In the genomic region with DNA sequence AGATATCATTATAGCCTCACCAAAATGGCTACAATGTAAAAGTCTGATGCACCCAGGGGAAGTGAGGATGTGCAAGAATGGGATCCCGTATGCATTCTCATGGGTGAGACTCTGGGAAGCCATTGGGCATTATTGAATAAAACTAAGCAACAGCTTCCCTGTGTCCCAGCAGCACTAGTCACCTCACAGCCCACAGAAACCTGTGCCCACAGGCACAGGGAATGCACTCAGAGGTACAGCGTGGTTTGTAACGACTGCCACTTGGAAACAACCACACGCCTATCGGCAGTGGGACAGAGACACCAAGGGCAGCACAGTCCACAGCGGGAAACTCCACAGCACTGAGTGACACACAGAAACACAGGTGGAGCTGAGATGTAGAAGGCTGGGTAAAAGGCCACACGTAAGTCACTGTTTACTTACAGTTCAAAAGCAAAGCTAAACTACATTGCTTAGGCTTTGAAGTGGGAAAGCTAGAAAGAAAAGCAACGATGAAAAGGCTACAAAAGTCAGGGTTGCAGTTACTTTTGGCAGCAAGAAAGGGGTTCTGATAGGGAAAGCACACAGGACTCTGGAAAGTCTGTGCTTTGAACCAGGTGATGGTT, we compare ENCODE assay signal across 1 cellular context.
A peak's percentile ranks its signal among the peaks of the same experiment; 100 is the strongest.
TF ChIP-seq lines count a peak whose summit lies in the region.

No MANE protein-coding gene starts in this region.

TF ChIP-seq in HepG2, 621 proteins besides CTCF, POLR2A, EP300 and RAD21 (continued from another document and continues in another):
- TF ChIP-seq, protein P1, sequence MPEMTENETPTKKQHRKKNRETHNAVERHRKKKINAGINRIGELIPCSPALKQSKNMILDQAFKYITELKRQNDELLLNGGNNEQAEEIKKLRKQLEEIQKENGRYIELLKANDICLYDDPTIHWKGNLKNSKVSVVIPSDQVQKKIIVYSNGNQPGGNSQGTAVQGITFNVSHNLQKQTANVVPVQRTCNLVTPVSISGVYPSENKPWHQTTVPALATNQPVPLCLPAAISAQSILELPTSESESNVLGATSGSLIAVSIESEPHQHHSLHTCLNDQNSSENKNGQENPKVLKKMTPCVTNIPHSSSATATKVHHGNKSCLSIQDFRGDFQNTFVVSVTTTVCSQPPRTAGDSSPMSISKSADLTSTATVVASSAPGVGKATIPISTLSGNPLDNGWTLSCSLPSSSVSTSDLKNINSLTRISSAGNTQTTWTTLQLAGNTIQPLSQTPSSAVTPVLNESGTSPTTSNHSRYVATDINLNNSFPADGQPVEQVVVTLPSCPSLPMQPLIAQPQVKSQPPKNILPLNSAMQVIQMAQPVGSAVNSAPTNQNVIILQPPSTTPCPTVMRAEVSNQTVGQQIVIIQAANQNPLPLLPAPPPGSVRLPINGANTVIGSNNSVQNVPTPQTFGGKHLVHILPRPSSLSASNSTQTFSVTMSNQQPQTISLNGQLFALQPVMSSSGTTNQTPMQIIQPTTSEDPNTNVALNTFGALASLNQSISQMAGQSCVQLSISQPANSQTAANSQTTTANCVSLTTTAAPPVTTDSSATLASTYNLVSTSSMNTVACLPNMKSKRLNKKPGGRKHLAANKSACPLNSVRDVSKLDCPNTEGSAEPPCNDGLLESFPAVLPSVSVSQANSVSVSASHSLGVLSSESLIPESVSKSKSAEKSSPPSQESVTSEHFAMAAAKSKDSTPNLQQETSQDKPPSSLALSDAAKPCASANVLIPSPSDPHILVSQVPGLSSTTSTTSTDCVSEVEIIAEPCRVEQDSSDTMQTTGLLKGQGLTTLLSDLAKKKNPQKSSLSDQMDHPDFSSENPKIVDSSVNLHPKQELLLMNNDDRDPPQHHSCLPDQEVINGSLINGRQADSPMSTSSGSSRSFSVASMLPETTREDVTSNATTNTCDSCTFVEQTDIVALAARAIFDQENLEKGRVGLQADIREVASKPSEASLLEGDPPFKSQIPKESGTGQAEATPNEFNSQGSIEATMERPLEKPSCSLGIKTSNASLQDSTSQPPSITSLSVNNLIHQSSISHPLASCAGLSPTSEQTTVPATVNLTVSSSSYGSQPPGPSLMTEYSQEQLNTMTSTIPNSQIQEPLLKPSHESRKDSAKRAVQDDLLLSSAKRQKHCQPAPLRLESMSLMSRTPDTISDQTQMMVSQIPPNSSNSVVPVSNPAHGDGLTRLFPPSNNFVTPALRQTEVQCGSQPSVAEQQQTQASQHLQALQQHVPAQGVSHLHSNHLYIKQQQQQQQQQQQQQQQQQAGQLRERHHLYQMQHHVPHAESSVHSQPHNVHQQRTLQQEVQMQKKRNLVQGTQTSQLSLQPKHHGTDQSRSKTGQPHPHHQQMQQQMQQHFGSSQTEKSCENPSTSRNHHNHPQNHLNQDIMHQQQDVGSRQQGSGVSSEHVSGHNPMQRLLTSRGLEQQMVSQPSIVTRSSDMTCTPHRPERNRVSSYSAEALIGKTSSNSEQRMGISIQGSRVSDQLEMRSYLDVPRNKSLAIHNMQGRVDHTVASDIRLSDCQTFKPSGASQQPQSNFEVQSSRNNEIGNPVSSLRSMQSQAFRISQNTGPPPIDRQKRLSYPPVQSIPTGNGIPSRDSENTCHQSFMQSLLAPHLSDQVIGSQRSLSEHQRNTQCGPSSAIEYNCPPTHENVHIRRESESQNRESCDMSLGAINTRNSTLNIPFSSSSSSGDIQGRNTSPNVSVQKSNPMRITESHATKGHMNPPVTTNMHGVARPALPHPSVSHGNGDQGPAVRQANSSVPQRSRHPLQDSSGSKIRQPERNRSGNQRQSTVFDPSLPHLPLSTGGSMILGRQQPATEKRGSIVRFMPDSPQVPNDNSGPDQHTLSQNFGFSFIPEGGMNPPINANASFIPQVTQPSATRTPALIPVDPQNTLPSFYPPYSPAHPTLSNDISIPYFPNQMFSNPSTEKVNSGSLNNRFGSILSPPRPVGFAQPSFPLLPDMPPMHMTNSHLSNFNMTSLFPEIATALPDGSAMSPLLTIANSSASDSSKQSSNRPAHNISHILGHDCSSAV (CRISPR knock-in tag; IDR thresholded peaks at IDR 0.05; ENCODE audit: borderline replicate concordance): no peak
- TF ChIP-seq ATM (IDR thresholded peaks at IDR 0.05; ENCODE audit: borderline replicate concordance) (no peak), FOXO1 (CRISPR knock-in tag; IDR thresholded peaks at IDR 0.05) (peak; percentile 61; the same call in 1 of the 2 replicates), SRF (IDR thresholded peaks at IDR 0.05; ENCODE audit: low read depth, low read length) (no peak), MYC (CRISPR knock-in tag; IDR thresholded peaks at IDR 0.05; ENCODE audit: borderline replicate concordance) (no peak), ZC3H13 (CRISPR knock-in tag; IDR thresholded peaks at IDR 0.05) (no peak), MEF2D (CRISPR knock-in tag; IDR thresholded peaks at IDR 0.05) (0 out of 2 replicates have a peak, but pooled peaks have one; percentile 48), JARID2 (CRISPR knock-in tag; IDR thresholded peaks at IDR 0.05; ENCODE audit: insufficient replicate concordance) (no peak), PITX1 (CRISPR knock-in tag; IDR thresholded peaks at IDR 0.05) (0 out of 2 replicates have a peak, but pooled peaks have one; percentile 45), PPARG (CRISPR knock-in tag; conservative IDR thresholded peaks at IDR 0.05) (peak; percentile 86), ZNF549 (CRISPR knock-in tag; IDR thresholded peaks at IDR 0.05) (no peak), IRF2 (CRISPR knock-in tag; IDR thresholded peaks at IDR 0.05) (peak; percentile 29; the same call in 1 of the 2 replicates), RXRB (CRISPR knock-in tag; IDR thresholded peaks at IDR 0.05; ENCODE audit: borderline replicate concordance) (peak; percentile 67; the same call in 1 of the 2 replicates), SAP130 (CRISPR knock-in tag; IDR thresholded peaks at IDR 0.05; ENCODE audit: low read depth) (peak; percentile 60), AHR (CRISPR knock-in tag; IDR thresholded peaks at IDR 0.05) (no peak), ERF (CRISPR knock-in tag; IDR thresholded peaks at IDR 0.05) (no peak), RXRA (CRISPR knock-in tag; IDR thresholded peaks at IDR 0.05) (peak; percentile 54; the same call in 1 of the 2 replicates), CREB1 (IDR thresholded peaks at IDR 0.05) (no peak), CREB1 (CRISPR knock-in tag; IDR thresholded peaks at IDR 0.05) (no peak), ZNF33A (CRISPR knock-in tag; IDR thresholded peaks at IDR 0.05; ENCODE audit: borderline replicate concordance) (no peak), ZNF607 (CRISPR knock-in tag; IDR thresholded peaks at IDR 0.05; ENCODE audit: borderline replicate concordance) (no peak), FOSL2 (CRISPR knock-in tag; IDR thresholded peaks at IDR 0.05) (0 out of 2 replicates have a peak, but pooled peaks have one; percentile 34)
- TF ChIP-seq, protein P2, sequence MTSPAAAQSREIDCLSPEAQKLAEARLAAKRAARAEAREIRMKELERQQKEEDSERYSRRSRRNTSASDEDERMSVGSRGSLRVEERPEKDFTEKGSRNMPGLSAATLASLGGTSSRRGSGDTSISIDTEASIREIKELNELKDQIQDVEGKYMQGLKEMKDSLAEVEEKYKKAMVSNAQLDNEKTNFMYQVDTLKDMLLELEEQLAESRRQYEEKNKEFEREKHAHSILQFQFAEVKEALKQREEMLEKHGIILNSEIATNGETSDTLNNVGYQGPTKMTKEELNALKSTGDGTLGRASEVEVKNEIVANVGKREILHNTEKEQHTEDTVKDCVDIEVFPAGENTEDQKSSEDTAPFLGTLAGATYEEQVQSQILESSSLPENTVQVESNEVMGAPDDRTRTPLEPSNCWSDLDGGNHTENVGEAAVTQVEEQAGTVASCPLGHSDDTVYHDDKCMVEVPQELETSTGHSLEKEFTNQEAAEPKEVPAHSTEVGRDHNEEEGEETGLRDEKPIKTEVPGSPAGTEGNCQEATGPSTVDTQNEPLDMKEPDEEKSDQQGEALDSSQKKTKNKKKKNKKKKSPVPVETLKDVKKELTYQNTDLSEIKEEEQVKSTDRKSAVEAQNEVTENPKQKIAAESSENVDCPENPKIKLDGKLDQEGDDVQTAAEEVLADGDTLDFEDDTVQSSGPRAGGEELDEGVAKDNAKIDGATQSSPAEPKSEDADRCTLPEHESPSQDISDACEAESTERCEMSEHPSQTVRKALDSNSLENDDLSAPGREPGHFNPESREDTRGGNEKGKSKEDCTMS (CRISPR knock-in tag; conservative IDR thresholded peaks at IDR 0.05): no peak
- TF ChIP-seq, protein P3, sequence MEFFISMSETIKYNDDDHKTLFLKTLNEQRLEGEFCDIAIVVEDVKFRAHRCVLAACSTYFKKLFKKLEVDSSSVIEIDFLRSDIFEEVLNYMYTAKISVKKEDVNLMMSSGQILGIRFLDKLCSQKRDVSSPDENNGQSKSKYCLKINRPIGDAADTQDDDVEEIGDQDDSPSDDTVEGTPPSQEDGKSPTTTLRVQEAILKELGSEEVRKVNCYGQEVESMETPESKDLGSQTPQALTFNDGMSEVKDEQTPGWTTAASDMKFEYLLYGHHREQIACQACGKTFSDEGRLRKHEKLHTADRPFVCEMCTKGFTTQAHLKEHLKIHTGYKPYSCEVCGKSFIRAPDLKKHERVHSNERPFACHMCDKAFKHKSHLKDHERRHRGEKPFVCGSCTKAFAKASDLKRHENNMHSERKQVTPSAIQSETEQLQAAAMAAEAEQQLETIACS (CRISPR knock-in tag; IDR thresholded peaks at IDR 0.05): no peak
- TF ChIP-seq, protein P4, sequence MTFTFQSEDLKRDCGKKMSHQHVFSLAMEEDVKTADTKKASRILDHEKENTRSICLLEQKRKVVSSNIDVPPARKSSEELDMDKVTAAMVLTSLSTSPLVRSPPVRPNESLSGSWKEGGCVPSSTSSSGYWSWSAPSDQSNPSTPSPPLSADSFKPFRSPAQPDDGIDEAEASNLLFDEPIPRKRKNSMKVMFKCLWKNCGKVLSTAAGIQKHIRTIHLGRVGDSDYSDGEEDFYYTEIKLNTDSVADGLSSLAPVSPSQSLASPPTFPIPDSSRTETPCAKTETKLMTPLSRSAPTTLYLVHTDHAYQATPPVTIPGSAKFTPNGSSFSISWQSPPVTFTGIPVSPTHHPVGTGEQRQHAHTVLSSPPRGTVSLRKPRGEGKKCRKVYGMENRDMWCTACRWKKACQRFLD (CRISPR knock-in tag; IDR thresholded peaks at IDR 0.05; ENCODE audit: borderline replicate concordance): no peak
- TF ChIP-seq, protein P5, sequence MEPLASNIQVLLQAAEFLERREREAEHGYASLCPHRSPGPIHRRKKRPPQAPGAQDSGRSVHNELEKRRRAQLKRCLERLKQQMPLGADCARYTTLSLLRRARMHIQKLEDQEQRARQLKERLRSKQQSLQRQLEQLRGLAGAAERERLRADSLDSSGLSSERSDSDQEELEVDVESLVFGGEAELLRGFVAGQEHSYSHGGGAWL (CRISPR knock-in tag; IDR thresholded peaks at IDR 0.05): no peak
- TF ChIP-seq, protein P6, sequence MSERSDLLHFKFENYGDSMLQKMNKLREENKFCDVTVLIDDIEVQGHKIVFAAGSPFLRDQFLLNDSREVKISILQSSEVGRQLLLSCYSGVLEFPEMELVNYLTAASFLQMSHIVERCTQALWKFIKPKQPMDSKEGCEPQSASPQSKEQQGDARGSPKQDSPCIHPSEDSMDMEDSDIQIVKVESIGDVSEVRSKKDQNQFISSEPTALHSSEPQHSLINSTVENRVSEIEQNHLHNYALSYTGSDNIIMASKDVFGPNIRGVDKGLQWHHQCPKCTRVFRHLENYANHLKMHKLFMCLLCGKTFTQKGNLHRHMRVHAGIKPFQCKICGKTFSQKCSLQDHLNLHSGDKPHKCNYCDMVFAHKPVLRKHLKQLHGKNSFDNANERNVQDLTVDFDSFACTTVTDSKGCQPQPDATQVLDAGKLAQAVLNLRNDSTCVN (CRISPR knock-in tag; IDR thresholded peaks at IDR 0.05; ENCODE audit: borderline replicate concordance): no peak
- TF ChIP-seq, protein P7, sequence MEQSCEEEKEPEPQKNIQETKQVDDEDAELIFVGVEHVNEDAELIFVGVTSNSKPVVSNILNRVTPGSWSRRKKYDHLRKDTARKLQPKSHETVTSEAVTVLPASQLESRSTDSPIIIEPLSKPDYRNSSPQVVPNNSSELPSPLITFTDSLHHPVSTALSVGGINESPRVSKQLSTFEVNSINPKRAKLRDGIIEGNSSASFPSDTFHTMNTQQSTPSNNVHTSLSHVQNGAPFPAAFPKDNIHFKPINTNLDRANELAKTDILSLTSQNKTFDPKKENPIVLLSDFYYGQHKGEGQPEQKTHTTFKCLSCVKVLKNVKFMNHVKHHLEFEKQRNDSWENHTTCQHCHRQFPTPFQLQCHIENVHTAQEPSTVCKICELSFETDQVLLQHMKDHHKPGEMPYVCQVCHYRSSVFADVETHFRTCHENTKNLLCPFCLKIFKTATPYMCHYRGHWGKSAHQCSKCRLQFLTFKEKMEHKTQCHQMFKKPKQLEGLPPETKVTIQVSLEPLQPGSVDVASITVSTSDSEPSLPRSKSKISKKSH (CRISPR knock-in tag; IDR thresholded peaks at IDR 0.05; ENCODE audit: borderline replicate concordance): no peak
- TF ChIP-seq, protein P8, sequence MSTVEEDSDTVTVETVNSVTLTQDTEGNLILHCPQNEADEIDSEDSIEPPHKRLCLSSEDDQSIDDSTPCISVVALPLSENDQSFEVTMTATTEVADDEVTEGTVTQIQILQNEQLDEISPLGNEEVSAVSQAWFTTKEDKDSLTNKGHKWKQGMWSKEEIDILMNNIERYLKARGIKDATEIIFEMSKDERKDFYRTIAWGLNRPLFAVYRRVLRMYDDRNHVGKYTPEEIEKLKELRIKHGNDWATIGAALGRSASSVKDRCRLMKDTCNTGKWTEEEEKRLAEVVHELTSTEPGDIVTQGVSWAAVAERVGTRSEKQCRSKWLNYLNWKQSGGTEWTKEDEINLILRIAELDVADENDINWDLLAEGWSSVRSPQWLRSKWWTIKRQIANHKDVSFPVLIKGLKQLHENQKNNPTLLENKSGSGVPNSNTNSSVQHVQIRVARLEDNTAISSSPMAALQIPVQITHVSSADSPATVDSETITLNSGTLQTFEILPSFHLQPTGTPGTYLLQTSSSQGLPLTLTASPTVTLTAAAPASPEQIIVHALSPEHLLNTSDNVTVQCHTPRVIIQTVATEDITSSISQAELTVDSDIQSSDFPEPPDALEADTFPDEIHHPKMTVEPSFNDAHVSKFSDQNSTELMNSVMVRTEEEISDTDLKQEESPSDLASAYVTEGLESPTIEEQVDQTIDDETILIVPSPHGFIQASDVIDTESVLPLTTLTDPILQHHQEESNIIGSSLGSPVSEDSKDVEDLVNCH (CRISPR knock-in tag; IDR thresholded peaks at IDR 0.05): no peak
- TF ChIP-seq, protein P9, sequence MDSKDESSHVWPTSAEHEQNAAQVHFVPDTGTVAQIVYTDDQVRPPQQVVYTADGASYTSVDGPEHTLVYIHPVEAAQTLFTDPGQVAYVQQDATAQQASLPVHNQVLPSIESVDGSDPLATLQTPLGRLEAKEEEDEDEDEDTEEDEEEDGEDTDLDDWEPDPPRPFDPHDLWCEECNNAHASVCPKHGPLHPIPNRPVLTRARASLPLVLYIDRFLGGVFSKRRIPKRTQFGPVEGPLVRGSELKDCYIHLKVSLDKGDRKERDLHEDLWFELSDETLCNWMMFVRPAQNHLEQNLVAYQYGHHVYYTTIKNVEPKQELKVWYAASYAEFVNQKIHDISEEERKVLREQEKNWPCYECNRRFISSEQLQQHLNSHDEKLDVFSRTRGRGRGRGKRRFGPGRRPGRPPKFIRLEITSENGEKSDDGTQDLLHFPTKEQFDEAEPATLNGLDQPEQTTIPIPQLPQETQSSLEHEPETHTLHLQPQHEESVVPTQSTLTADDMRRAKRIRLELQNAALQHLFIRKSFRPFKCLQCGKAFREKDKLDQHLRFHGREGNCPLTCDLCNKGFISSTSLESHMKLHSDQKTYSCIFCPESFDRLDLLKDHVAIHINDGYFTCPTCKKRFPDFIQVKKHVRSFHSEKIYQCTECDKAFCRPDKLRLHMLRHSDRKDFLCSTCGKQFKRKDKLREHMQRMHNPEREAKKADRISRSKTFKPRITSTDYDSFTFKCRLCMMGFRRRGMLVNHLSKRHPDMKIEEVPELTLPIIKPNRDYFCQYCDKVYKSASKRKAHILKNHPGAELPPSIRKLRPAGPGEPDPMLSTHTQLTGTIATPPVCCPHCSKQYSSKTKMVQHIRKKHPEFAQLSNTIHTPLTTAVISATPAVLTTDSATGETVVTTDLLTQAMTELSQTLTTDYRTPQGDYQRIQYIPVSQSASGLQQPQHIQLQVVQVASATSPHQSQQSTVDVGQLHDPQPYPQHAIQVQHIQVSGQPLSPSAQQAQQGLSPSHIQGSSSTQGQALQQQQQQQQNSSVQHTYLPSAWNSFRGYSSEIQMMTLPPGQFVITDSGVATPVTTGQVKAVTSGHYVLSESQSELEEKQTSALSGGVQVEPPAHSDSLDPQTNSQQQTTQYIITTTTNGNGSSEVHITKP (CRISPR knock-in tag; IDR thresholded peaks at IDR 0.05; ENCODE audit: low read depth): no peak
